In the genomic region with DNA sequence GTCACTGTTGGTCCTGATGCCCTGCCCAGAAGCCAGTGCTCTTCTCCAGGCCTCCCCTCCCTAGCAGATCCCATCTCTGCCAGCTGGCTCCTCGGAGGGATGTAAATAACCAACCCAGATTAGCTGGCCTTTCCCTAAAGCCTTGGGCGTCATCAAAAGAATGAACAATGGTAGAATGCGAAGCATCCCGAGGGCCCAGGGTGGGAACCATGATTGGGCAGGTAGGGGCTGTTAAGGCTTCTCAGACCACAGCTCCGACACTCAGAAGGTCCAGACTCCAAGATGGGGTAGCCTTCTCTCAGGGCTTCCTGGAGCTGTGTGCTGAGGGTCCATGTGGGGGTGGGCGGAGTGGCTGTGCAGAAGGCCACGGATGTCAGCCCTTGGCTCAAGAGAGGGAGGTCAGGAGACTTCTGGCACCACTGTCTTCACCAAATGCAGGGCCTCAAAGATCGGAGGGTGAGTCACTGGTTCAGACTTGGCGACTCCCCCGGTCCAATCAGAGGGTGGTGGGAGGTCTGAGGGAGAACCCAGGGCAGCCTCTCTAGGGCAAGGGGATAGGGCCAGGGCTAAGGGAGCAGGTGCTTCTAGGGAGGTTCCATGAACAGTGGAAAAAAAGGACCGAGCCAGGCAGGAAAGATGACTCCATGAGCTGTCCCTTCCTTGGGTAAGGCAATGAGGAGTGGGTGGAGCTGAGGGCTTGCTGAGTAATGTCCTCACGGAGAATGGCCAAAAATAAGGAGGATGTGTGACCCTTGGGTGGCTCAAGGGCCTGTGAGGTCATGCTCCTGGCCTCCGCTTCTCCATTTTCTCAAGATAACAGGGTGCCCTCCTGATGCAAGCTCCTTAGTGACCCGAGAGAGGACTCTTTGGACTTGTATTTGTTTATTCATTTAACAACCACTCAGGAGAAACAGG, we compare ENCODE assay signal across 1 cellular context.
TF ChIP-seq lines count a peak whose summit lies in the region.

No MANE protein-coding gene starts in this region.

TF ChIP-seq in K562, 482 proteins besides CTCF, POLR2A, EP300 and RAD21 (continued from another document and continues in another):
- TF ChIP-seq, protein P1, sequence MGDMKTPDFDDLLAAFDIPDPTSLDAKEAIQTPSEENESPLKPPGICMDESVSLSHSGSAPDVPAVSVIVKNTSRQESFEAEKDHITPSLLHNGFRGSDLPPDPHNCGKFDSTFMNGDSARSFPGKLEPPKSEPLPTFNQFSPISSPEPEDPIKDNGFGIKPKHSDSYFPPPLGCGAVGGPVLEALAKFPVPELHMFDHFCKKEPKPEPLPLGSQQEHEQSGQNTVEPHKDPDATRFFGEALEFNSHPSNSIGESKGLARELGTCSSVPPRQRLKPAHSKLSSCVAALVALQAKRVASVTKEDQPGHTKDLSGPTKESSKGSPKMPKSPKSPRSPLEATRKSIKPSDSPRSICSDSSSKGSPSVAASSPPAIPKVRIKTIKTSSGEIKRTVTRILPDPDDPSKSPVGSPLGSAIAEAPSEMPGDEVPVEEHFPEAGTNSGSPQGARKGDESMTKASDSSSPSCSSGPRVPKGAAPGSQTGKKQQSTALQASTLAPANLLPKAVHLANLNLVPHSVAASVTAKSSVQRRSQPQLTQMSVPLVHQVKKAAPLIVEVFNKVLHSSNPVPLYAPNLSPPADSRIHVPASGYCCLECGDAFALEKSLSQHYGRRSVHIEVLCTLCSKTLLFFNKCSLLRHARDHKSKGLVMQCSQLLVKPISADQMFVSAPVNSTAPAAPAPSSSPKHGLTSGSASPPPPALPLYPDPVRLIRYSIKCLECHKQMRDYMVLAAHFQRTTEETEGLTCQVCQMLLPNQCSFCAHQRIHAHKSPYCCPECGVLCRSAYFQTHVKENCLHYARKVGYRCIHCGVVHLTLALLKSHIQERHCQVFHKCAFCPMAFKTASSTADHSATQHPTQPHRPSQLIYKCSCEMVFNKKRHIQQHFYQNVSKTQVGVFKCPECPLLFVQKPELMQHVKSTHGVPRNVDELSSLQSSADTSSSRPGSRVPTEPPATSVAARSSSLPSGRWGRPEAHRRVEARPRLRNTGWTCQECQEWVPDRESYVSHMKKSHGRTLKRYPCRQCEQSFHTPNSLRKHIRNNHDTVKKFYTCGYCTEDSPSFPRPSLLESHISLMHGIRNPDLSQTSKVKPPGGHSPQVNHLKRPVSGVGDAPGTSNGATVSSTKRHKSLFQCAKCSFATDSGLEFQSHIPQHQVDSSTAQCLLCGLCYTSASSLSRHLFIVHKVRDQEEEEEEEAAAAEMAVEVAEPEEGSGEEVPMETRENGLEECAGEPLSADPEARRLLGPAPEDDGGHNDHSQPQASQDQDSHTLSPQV (IDR thresholded peaks at IDR 0.05), result peak; percentile 98
- peak; percentile 83 for TF ChIP-seq ZFX (CRISPR knock-in tag; IDR thresholded peaks at IDR 0.05)
- no peak for TF ChIP-seq BCOR (IDR thresholded peaks at IDR 0.05)
- TF ChIP-seq, protein P2, sequence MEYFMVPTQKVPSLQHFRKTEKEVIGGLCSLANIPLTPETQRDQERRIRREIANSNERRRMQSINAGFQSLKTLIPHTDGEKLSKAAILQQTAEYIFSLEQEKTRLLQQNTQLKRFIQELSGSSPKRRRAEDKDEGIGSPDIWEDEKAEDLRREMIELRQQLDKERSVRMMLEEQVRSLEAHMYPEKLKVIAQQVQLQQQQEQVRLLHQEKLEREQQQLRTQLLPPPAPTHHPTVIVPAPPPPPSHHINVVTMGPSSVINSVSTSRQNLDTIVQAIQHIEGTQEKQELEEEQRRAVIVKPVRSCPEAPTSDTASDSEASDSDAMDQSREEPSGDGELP (CRISPR knock-in tag; IDR thresholded peaks at IDR 0.05; ENCODE audit: borderline replicate concordance), result 0 out of 2 replicates have a peak, but pooled peaks have one; percentile 26
- TF ChIP-seq FOXM1 (IDR thresholded peaks at IDR 0.05; ENCODE audit: low read depth), result no peak
- TF ChIP-seq FOXM1 (CRISPR knock-in tag; IDR thresholded peaks at IDR 0.05; ENCODE audit: low read depth), result no peak
- no peak for TF ChIP-seq PTBP1 (IDR thresholded peaks at IDR 0.05; ENCODE audit: low read depth, low read length)
- no peak for TF ChIP-seq XRCC3 (IDR thresholded peaks at IDR 0.05)
- TF ChIP-seq, protein P3, sequence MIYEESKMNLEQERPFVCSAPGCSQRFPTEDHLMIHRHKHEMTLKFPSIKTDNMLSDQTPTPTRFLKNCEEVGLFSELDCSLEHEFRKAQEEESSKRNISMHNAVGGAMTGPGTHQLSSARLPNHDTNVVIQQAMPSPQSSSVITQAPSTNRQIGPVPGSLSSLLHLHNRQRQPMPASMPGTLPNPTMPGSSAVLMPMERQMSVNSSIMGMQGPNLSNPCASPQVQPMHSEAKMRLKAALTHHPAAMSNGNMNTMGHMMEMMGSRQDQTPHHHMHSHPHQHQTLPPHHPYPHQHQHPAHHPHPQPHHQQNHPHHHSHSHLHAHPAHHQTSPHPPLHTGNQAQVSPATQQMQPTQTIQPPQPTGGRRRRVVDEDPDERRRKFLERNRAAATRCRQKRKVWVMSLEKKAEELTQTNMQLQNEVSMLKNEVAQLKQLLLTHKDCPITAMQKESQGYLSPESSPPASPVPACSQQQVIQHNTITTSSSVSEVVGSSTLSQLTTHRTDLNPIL (CRISPR knock-in tag; IDR thresholded peaks at IDR 0.05), result peak; percentile 49
- TF ChIP-seq ZNF695 (CRISPR knock-in tag; IDR thresholded peaks at IDR 0.05), result no peak
- TF ChIP-seq NFRKB (IDR thresholded peaks at IDR 0.05; ENCODE audit: low read depth), result peak; percentile 68
- TF ChIP-seq GATA2 (CRISPR knock-in tag; IDR thresholded peaks at IDR 0.05), result peak; percentile 48
- no peak for TF ChIP-seq NUFIP1 (IDR thresholded peaks at IDR 0.05; ENCODE audit: partially characterized antibody)
- TF ChIP-seq, protein P4, sequence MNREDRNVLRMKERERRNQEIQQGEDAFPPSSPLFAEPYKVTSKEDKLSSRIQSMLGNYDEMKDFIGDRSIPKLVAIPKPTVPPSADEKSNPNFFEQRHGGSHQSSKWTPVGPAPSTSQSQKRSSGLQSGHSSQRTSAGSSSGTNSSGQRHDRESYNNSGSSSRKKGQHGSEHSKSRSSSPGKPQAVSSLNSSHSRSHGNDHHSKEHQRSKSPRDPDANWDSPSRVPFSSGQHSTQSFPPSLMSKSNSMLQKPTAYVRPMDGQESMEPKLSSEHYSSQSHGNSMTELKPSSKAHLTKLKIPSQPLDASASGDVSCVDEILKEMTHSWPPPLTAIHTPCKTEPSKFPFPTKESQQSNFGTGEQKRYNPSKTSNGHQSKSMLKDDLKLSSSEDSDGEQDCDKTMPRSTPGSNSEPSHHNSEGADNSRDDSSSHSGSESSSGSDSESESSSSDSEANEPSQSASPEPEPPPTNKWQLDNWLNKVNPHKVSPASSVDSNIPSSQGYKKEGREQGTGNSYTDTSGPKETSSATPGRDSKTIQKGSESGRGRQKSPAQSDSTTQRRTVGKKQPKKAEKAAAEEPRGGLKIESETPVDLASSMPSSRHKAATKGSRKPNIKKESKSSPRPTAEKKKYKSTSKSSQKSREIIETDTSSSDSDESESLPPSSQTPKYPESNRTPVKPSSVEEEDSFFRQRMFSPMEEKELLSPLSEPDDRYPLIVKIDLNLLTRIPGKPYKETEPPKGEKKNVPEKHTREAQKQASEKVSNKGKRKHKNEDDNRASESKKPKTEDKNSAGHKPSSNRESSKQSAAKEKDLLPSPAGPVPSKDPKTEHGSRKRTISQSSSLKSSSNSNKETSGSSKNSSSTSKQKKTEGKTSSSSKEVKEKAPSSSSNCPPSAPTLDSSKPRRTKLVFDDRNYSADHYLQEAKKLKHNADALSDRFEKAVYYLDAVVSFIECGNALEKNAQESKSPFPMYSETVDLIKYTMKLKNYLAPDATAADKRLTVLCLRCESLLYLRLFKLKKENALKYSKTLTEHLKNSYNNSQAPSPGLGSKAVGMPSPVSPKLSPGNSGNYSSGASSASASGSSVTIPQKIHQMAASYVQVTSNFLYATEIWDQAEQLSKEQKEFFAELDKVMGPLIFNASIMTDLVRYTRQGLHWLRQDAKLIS (CRISPR knock-in tag; IDR thresholded peaks at IDR 0.05), result no peak; the same call in 1 of the 2 replicates
- TF ChIP-seq TBP (optimal IDR thresholded peaks at IDR 0.05; ENCODE audit: low read depth, low read length), result peak; percentile 37
- TF ChIP-seq, protein P5, sequence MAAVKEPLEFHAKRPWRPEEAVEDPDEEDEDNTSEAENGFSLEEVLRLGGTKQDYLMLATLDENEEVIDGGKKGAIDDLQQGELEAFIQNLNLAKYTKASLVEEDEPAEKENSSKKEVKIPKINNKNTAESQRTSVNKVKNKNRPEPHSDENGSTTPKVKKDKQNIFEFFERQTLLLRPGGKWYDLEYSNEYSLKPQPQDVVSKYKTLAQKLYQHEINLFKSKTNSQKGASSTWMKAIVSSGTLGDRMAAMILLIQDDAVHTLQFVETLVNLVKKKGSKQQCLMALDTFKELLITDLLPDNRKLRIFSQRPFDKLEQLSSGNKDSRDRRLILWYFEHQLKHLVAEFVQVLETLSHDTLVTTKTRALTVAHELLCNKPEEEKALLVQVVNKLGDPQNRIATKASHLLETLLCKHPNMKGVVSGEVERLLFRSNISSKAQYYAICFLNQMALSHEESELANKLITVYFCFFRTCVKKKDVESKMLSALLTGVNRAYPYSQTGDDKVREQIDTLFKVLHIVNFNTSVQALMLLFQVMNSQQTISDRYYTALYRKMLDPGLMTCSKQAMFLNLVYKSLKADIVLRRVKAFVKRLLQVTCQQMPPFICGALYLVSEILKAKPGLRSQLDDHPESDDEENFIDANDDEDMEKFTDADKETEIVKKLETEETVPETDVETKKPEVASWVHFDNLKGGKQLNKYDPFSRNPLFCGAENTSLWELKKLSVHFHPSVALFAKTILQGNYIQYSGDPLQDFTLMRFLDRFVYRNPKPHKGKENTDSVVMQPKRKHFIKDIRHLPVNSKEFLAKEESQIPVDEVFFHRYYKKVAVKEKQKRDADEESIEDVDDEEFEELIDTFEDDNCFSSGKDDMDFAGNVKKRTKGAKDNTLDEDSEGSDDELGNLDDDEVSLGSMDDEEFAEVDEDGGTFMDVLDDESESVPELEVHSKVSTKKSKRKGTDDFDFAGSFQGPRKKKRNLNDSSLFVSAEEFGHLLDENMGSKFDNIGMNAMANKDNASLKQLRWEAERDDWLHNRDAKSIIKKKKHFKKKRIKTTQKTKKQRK (IDR thresholded peaks at IDR 0.05; ENCODE audit: borderline replicate concordance, low read depth, low read length), result no peak
- TF ChIP-seq ZNF311 (CRISPR knock-in tag; IDR thresholded peaks at IDR 0.05), result peak; percentile 71; the same call in 1 of the 2 replicates
- TF ChIP-seq MBD2 (IDR thresholded peaks at IDR 0.05; ENCODE audit: borderline replicate concordance, low read depth), result 0 out of 2 replicates have a peak, but pooled peaks have one; percentile 25
- TF ChIP-seq MYNN (IDR thresholded peaks at IDR 0.05), result peak; percentile 83; the same call in 1 of the 2 replicates
- TF ChIP-seq MYNN (CRISPR knock-in tag; IDR thresholded peaks at IDR 0.05), result no peak
- TF ChIP-seq, protein P6, sequence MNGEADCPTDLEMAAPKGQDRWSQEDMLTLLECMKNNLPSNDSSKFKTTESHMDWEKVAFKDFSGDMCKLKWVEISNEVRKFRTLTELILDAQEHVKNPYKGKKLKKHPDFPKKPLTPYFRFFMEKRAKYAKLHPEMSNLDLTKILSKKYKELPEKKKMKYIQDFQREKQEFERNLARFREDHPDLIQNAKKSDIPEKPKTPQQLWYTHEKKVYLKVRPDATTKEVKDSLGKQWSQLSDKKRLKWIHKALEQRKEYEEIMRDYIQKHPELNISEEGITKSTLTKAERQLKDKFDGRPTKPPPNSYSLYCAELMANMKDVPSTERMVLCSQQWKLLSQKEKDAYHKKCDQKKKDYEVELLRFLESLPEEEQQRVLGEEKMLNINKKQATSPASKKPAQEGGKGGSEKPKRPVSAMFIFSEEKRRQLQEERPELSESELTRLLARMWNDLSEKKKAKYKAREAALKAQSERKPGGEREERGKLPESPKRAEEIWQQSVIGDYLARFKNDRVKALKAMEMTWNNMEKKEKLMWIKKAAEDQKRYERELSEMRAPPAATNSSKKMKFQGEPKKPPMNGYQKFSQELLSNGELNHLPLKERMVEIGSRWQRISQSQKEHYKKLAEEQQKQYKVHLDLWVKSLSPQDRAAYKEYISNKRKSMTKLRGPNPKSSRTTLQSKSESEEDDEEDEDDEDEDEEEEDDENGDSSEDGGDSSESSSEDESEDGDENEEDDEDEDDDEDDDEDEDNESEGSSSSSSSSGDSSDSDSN (IDR thresholded peaks at IDR 0.05; ENCODE audit: borderline replicate concordance in 1 of 2, low read depth in 2 of 2, low read length in 2 of 2), result 0 out of 4 replicates have a peak, but pooled peaks of 1 of the 2 experiments have one; percentile 14
- TF ChIP-seq ZNF23 (CRISPR knock-in tag; IDR thresholded peaks at IDR 0.05), result peak; percentile 49; the same call in 1 of the 2 replicates
- TF ChIP-seq TRIM24 (IDR thresholded peaks at IDR 0.05), result peak; percentile 10 to 40; a peak in 2 of 4 replicates
- peak; percentile 49 for TF ChIP-seq NCOR1 (IDR thresholded peaks at IDR 0.05)
- TF ChIP-seq, protein P7, sequence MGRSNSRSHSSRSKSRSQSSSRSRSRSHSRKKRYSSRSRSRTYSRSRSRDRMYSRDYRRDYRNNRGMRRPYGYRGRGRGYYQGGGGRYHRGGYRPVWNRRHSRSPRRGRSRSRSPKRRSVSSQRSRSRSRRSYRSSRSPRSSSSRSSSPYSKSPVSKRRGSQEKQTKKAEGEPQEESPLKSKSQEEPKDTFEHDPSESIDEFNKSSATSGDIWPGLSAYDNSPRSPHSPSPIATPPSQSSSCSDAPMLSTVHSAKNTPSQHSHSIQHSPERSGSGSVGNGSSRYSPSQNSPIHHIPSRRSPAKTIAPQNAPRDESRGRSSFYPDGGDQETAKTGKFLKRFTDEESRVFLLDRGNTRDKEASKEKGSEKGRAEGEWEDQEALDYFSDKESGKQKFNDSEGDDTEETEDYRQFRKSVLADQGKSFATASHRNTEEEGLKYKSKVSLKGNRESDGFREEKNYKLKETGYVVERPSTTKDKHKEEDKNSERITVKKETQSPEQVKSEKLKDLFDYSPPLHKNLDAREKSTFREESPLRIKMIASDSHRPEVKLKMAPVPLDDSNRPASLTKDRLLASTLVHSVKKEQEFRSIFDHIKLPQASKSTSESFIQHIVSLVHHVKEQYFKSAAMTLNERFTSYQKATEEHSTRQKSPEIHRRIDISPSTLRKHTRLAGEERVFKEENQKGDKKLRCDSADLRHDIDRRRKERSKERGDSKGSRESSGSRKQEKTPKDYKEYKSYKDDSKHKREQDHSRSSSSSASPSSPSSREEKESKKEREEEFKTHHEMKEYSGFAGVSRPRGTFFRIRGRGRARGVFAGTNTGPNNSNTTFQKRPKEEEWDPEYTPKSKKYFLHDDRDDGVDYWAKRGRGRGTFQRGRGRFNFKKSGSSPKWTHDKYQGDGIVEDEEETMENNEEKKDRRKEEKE (IDR thresholded peaks at IDR 0.05; ENCODE audit: borderline replicate concordance in 1 of 2, control insufficient read depth in 1 of 2, low read depth in 2 of 2, low read length in 1 of 2), result no peak
